ENCODE assay signal across 25 cellular contexts in the genomic region with DNA sequence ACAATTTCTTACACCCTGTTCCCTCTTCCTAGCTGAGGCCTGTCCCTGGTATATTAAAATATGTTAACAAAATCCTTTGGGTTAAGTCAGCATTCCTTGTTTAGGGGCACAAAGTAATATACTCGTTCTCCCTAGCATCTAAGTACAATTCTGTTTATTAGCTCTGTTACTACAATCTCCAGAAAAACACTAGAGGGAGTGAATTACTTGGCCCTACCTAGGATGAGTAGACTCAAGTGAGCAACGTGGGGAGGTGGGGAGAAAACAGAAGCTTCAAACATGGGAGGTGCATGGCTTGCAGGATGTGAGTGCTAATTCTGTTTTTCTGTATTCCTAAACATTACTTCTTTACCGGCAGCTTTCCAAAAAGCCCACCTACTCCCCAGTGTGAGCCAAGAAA.
"Had no signal": no experiment of that assay in that cellular context is flagged by ENCODE, and none has a peak within 500 bp of the region (broad histone marks: within the 10 kb centered on the region; RNA-seq: fewer than 3 reads in every experiment).

No MANE protein-coding gene starts in this region.

- H3K9me3 ChIP-seq: MG63 had no signal

- H3K27ac Mint-ChIP-seq: activated CD4-positive, alpha-beta T cell treated with anti-CD3 and anti-CD28 coated beads for 36 hours; activated CD4-positive, alpha-beta T cell treated with anti-CD3 and anti-CD28 coated beads, Interleukin-2, amount 10 ng/mL, durations not matched to agents 7 days and 5 days; activated CD8-positive, alpha-beta T cell treated with anti-CD3 and anti-CD28 coated beads, Interleukin-2, amount 10 ng/mL, durations not matched to agents 7 days and 5 days; activated naive CD4-positive, alpha-beta T cell treated with anti-CD3 and anti-CD28 coated beads for 36 hours; activated naive CD4-positive, alpha-beta T cell treated with anti-CD3 and anti-CD28 coated beads, Interleukin-2, amount 50 U/mL, for 72 hours; activated T-cell treated with anti-CD3 and anti-CD28 coated beads, Interleukin-2, amount 50 U/mL, for 24 hours; activated T-helper 1 cell treated with anti-CD3 and anti-CD28 coated beads, Interleukin-12 subunit alpha, Interleukin-12 subunit beta, Interleukin-2, Interleukin-4 antibody, amounts not matched to agents 30 ng/mL and 10 ng/mL and 1 ng/mL, durations not matched to agents 14 hours and 24 hours and 36 hours; brain had no signal

- H3K4me3 Mint-ChIP-seq: activated CD4-positive, alpha-beta T cell treated with anti-CD3 and anti-CD28 coated beads for 36 hours; activated CD4-positive, alpha-beta T cell treated with anti-CD3 and anti-CD28 coated beads, Interleukin-2, amount 10 ng/mL, durations not matched to agents 7 days and 5 days; activated CD8-positive, alpha-beta T cell treated with anti-CD3 and anti-CD28 coated beads, Interleukin-2, amount 10 ng/mL, durations not matched to agents 7 days and 5 days; activated naive CD4-positive, alpha-beta T cell treated with anti-CD3 and anti-CD28 coated beads for 36 hours; activated T-cell treated with anti-CD3 and anti-CD28 coated beads, Interleukin-2, amount 50 U/mL, for 24 hours; activated T-helper 1 cell treated with anti-CD3 and anti-CD28 coated beads, Interleukin-12 subunit alpha, Interleukin-12 subunit beta, Interleukin-2, Interleukin-4 antibody, amounts not matched to agents 30 ng/mL and 10 ng/mL and 1 ng/mL, durations not matched to agents 14 hours and 24 hours and 36 hours; brain had no signal

- ATAC-seq: activated CD4-positive, alpha-beta T cell treated with anti-CD3 and anti-CD28 coated beads for 36 hours; activated CD4-positive, CD25-positive, alpha-beta regulatory T cell treated with anti-CD3 and anti-CD28 coated beads, Interleukin-2, amount 50 U/mL, for 24 hours; activated CD8-positive, alpha-beta T cell treated with anti-CD3 and anti-CD28 coated beads, Interleukin-2, amount 10 ng/mL, durations not matched to agents 7 days and 5 days; activated naive CD4-positive, alpha-beta T cell treated with anti-CD3 and anti-CD28 coated beads, Interleukin-2, amount 50 U/mL, for 72 hours; K562 had no signal

- H3K27me3 Mint-ChIP-seq: activated CD4-positive, alpha-beta T cell treated with anti-CD3 and anti-CD28 coated beads for 36 hours; activated CD4-positive, alpha-beta T cell treated with anti-CD3 and anti-CD28 coated beads, Interleukin-2, amount 10 ng/mL, durations not matched to agents 7 days and 5 days; activated T-cell treated with anti-CD3 and anti-CD28 coated beads, Interleukin-2, amount 50 U/mL, for 24 hours; brain had no signal

- H3K36me3 Mint-ChIP-seq: activated naive CD4-positive, alpha-beta T cell treated with anti-CD3 and anti-CD28 coated beads, Interleukin-2, amount 50 U/mL, for 72 hours had no signal

- H3K9me3 Mint-ChIP-seq: activated CD4-positive, alpha-beta T cell treated with anti-CD3 and anti-CD28 coated beads, Interleukin-2, amount 10 ng/mL, durations not matched to agents 7 days and 5 days had no signal

- H3K27ac ChIP-seq: SK-N-MC had no signal

- H3K4me1 Mint-ChIP-seq: activated CD4-positive, alpha-beta T cell treated with anti-CD3 and anti-CD28 coated beads for 36 hours; activated CD4-positive, alpha-beta T cell treated with anti-CD3 and anti-CD28 coated beads, Interleukin-2, amount 10 ng/mL, durations not matched to agents 7 days and 5 days; brain had no signal

- H3K27me3 ChIP-seq: MG63 had no signal

- H3K36me3 ChIP-seq: MG63 had no signal

- H3K4me3 ChIP-seq: K562, MG63, SK-N-MC had no signal

- DNase-seq: activated CD4-positive, alpha-beta T cell treated with anti-CD3 and anti-CD28 coated beads for 36 hours; activated CD4-positive, alpha-beta T cell treated with anti-CD3 and anti-CD28 coated beads, Interleukin-2, amount 10 ng/mL, durations not matched to agents 7 days and 5 days; activated CD4-positive, alpha-beta T cell treated with anti-CD3 and anti-CD28 coated beads, Interleukin-2, amount 50 U/mL, for 48 hours; activated CD8-positive, alpha-beta T cell treated with anti-CD3 and anti-CD28 coated beads, Interleukin-2, amount 10 ng/mL, durations not matched to agents 7 days and 5 days; activated gamma-delta T cell treated with Interleukin-2 at 50 U/mL for 16 hours; activated naive CD4-positive, alpha-beta T cell treated with anti-CD3 and anti-CD28 coated beads for 36 hours; activated T-cell treated with anti-CD3 and anti-CD28 coated beads, Interleukin-2, amount 50 U/mL, for 24 hours; anterior cingulate cortex; central memory CD4-positive, alpha-beta T cell; MG63; MV-4-11; NCI-H1092; NCI-H1436 treated with DMSO at 0.1 percent for 48 hours; NCI-H1694 treated with DMSO at 0.1 percent for 48 hours; NCI-H2029; NCI-H345; NK-92 treated with Interleukin-12 subunit alpha and Interleukin-12 subunit beta, amount 100 ng/mL, for 24 hours; Right ventricle myocardium superior; T1000 had no signal
